In genomic region chr11:1831338-1832180, GRCh38 we compare ENCODE assay signal across 13 cellular contexts. TPM values are rescaled to one million over a fixed set of nuclear protein-coding genes. Genes with fewer than 3 reads are reported as not detected.
DNase-seq lines count a peak whose midpoint lies in the region; ATAC-seq and TF ChIP-seq lines count a peak whose summit lies in the region.
"Had no signal": no experiment of that assay in that cellular context is flagged by ENCODE, and none has a peak within 500 bp of the region (broad histone marks: within the 10 kb centered on the region; RNA-seq: fewer than 3 reads in every experiment).

No MANE protein-coding gene starts in this region.

- in situ Hi-C loops in KBM-7 (cut with MboI; ENCODE audit: low pct_unique_long_range_greater_than_20kb, low sequenced_read_pairs): no loop called here

- H3K36me3 ChIP-seq in heart right ventricle (no peaks in the 10 kb centered on the region), body of pancreas (replicated peaks in 1 of 2; ENCODE audit: insufficient read depth in 1 of 2, low read depth in 2 of 2) (no peaks in the 10 kb centered on the region), mucosa of rectum (ENCODE audit: control insufficient read depth in 2 of 2, insufficient read depth in 2 of 2, low read length in 2 of 2) (no peaks in the 10 kb centered on the region), upper lobe of left lung (no peaks in the 10 kb centered on the region)

- H3K4me1 ChIP-seq in heart right ventricle: peaks cover 2 to 26% (median 19%) of the 10 kb centered on the region in 9 donors
- peaks cover 80% of the 10 kb centered on the region for H3K4me1 ChIP-seq in body of pancreas
- peaks cover 51 to 64% of the 10 kb centered on the region in 2 donors for H3K4me1 ChIP-seq in mucosa of rectum (ENCODE audit: control insufficient read depth in 2 of 2, insufficient read depth in 2 of 2, low read length in 2 of 2)
- peaks cover 10 to 67% (median 47%) of the 10 kb centered on the region in 4 donors for H3K4me1 ChIP-seq in upper lobe of left lung

- DNase-seq in Right ventricle myocardium inferior (ENCODE audit: missing footprints) (peak; percentile 40), heart right ventricle (no peak), body of pancreas (peak in 1 of 4 donors; percentile 16), upper lobe of left lung (peak in 1 of 2 donors; percentile 63), DMS153 (lab: John Stamatoyannopoulos, UW) (no peak), KBM-7 (no peak), HUDEP-2 (lab: John Stamatoyannopoulos, UW; ENCODE audit: unreplicated experiment in 76 of 76) (no peak)
- DNase-seq: NCI-H1694 treated with DMSO at 0.1 percent for 48 hours, NCI-H524 treated with DMSO at 0.1 percent for 48 hours had no signal

- H3K27ac ChIP-seq in heart right ventricle (no peak overlapping the region), body of pancreas (peak overlapping the region; percentile 56 to 98 (median 94)), mucosa of rectum (ENCODE audit: low read depth in 2 of 2, low read length in 2 of 2) (peak overlapping the region; percentile 56 to 63), upper lobe of left lung (peak overlapping the region; percentile 24 to 76 (median 55))
- H3K27ac ChIP-seq: KMS-11 had no signal

- TF ChIP-seq POLR2A in body of pancreas (IDR thresholded peaks at IDR 0.05) (no peak), upper lobe of left lung (IDR thresholded peaks at IDR 0.05) (no peak)

- 66 to 73% methylated on average over 25 to 26 of the region's 26 CpGs for WGBS in heart right ventricle, 2 donors
- 63 to 69% methylated on average over 16 to 23 of the region's 26 CpGs for WGBS in body of pancreas, 2 donors
- WGBS in upper lobe of left lung, 2 donors: 75 to 78% methylated on average over 17 to 22 of the region's 26 CpGs

- no peaks in the 10 kb centered on the region for H3K9me3 ChIP-seq in heart right ventricle
- no peaks in the 10 kb centered on the region for H3K9me3 ChIP-seq in body of pancreas
- H3K9me3 ChIP-seq in mucosa of rectum (ENCODE audit: control insufficient read depth in 2 of 2, low read length in 2 of 2): no peaks in the 10 kb centered on the region
- H3K9me3 ChIP-seq in upper lobe of left lung: no peaks in the 10 kb centered on the region

- ATAC-seq in Right ventricle myocardium inferior (no peak), heart right ventricle (no peak), body of pancreas (no peak), upper lobe of left lung (ENCODE audit: low FRiP score in 2 of 2) (no peak)

- TF ChIP-seq CTCF in heart right ventricle (IDR thresholded peaks at IDR 0.05): no peak
- no peak for TF ChIP-seq CTCF in body of pancreas (IDR thresholded peaks at IDR 0.05)
- TF ChIP-seq CTCF in upper lobe of left lung (IDR thresholded peaks at IDR 0.05): no peak

- no peak overlapping the region for H3K4me3 ChIP-seq in heart right ventricle
- H3K4me3 ChIP-seq in body of pancreas: no peak overlapping the region
- H3K4me3 ChIP-seq in mucosa of rectum (ENCODE audit: low read length in 2 of 2): no peak overlapping the region
- H3K4me3 ChIP-seq in upper lobe of left lung: no peak overlapping the region

- TF ChIP-seq EP300 in upper lobe of left lung (IDR thresholded peaks at IDR 0.05): no peak

- intact Hi-C loops in Right ventricle myocardium inferior (cut with DNase I): loop anchor here (1.0 kb wide), 2 partner anchors 138 to 179 kb away; no protein-coding TSS in a partner anchor
- intact Hi-C loops in heart right ventricle (cut with DNase I): loop anchor here (1.0 to 5.0 kb wide), 9 partner anchors 69 to 179 kb away; partner anchors contain the start of gene CTSD (in 1 of the 10)
- intact Hi-C loops in body of pancreas (cut with DNase I): no loop called here

- H3K27me3 ChIP-seq in heart right ventricle (peaks cover 0 to 40% (median 12%) of the 10 kb centered on the region in 7 donors), body of pancreas (no peaks in the 10 kb centered on the region), mucosa of rectum (ENCODE audit: control insufficient read depth in 2 of 2, insufficient read depth in 2 of 2, low read length in 2 of 2) (no peaks in the 10 kb centered on the region), upper lobe of left lung (no peaks in the 10 kb centered on the region)

- H3K9ac ChIP-seq in mucosa of rectum (ENCODE audit: low read depth in 1 of 2, low read length in 2 of 2): peak overlapping the region in 1 of 2 donors; percentile 31
- H3K9ac ChIP-seq: KMS-11 had no signal

RNA-seq across cellular contexts. Expression of gene SYT8, which starts 3.2 kb away (rescaled TPM):
- total RNA-seq in Right ventricle myocardium inferior (not detected), heart right ventricle (not detected), body of pancreas (10 to 100 TPM in 1 of 2 donors, 1 to 10 TPM in 1; 6.0 to 32.6 TPM), upper lobe of left lung (10 to 100 TPM in 4 of 6 donors, 1 to 10 TPM in 2; 7.4 to 31.3 (median 22.9) TPM)
- polyA plus RNA-seq in heart right ventricle: not detected
- total RNA-seq: activated naive CD4-positive, alpha-beta T cell treated with anti-CD3 and anti-CD28 coated beads for 36 hours; neural crest cell had no signal

RNA-seq across cellular contexts. Expression of gene TNNI2, which starts 7.2 kb away (rescaled TPM):
- 0.35 TPM for total RNA-seq in Right ventricle myocardium inferior
- under 1 TPM in 3 of 10 donors, not detected in 7; 0.36 to 0.55 (median 0.46) TPM for total RNA-seq in heart right ventricle
- polyA plus RNA-seq in heart right ventricle: 1 to 10 TPM in 1 of 2 donors, under 1 TPM in 1; 0.71 to 1.2 TPM
- total RNA-seq in body of pancreas: 1 to 10 TPM; 3.4 to 3.6 TPM
- 10 to 100 TPM in 5 of 6 donors, 1 to 10 TPM in 1; 7.3 to 28.3 (median 16.7) TPM for total RNA-seq in upper lobe of left lung
- total RNA-seq: activated naive CD4-positive, alpha-beta T cell treated with anti-CD3 and anti-CD28 coated beads for 36 hours; neural crest cell had no signal

RNA-seq across cellular contexts. Expression of gene LSP1, which starts 21.3 kb away (rescaled TPM):
- total RNA-seq in Right ventricle myocardium inferior (22.5 TPM), heart right ventricle (10 to 100 TPM; 16.0 to 57.2 (median 20.8) TPM), body of pancreas (10 to 100 TPM in 1 of 2 donors, 1 to 10 TPM in 1; 9.9 to 11.5 TPM), upper lobe of left lung (100 to 1,000 TPM in 2 of 6 donors, 10 to 100 TPM in 4; 29.3 to 162 (median 66.2) TPM)
- polyA plus RNA-seq in heart right ventricle: 10 to 100 TPM; 21.3 to 21.5 TPM
- total RNA-seq: neural crest cell had no signal

Comparison
In these comparisons a context has a peak if more than half of its experiments do, and no peak if none do; other contexts are left out.
1. H3K27ac ChIP-seq: peak in body of pancreas (4 of 4), mucosa of rectum (2 of 2) and upper lobe of left lung (4 of 4); none in heart right ventricle (0 of 10).